In genomic region chr20:63415418-63416108, GRCh38 we compare ENCODE assay signal across 9 cellular contexts. TPM values are rescaled to one million over a fixed set of nuclear protein-coding genes. Genes with fewer than 3 reads are reported as not detected.
"Had no signal": no experiment of that assay in that cellular context is flagged by ENCODE, and none has a peak within 500 bp of the region (broad histone marks: within the 10 kb centered on the region; RNA-seq: fewer than 3 reads in every experiment).

No MANE protein-coding gene starts in this region.

- ATAC-seq: GM23338, HepG2 had no signal

- H3K4me2 ChIP-seq: GM23338 had no signal

- H3K4me3 ChIP-seq: GM23338 had no signal

- FAIRE-seq: H1, H54, HepG2 had no signal

- H2AFZ ChIP-seq: GM23338 had no signal

- DNase-seq: H9, HCEC 1CT, KBM-7 had no signal

RNA-seq across cellular contexts. Expression of gene CHRNA4, which starts 54.4 kb away (rescaled TPM):
- total RNA-seq: HepG2, HT-29 had no signal
- polyA plus RNA-seq: HepG2, IgD-negative memory B cell had no signal

RNA-seq across cellular contexts. Expression of gene KCNQ2, which starts 56.9 kb away (rescaled TPM):
- total RNA-seq: HepG2 had no signal
- polyA plus RNA-seq: HepG2 had no signal
